In genomic region chr3:181695661-181696491, GRCh38 we compare ENCODE assay signal across 9 cellular contexts. TPM values are rescaled to one million over a fixed set of nuclear protein-coding genes. Genes with fewer than 3 reads are reported as not detected.
DNase-seq lines count a peak whose midpoint lies in the region; ATAC-seq and TF ChIP-seq lines count a peak whose summit lies in the region.
"Had no signal": no experiment of that assay in that cellular context is flagged by ENCODE, and none has a peak within 500 bp of the region (broad histone marks: within the 10 kb centered on the region; RNA-seq: fewer than 3 reads in every experiment).

No MANE protein-coding gene starts in this region.

- no peak for TF ChIP-seq POLR2A in Peyer's patch (IDR thresholded peaks at IDR 0.05)

- no peak overlapping the region for H3K27ac ChIP-seq in Peyer's patch
- peak overlapping the region; percentile 26 for H3K27ac ChIP-seq in foreskin keratinocyte
- no peak overlapping the region for H3K27ac ChIP-seq in neutrophil
- no peak overlapping the region for H3K27ac ChIP-seq in CD8-positive, alpha-beta memory T cell (ENCODE audit: low read depth, low read length)

- CTCF ChIA-PET in CD8-positive, alpha-beta memory T cell (lab: Charles Lee) = no interaction called here

- POLR2A ChIA-PET in CD8-positive, alpha-beta memory T cell (lab: Charles Lee) = no interaction called here

- H3K4me1 ChIP-seq in Peyer's patch (peaks cover 0 to 20% (median 5%) of the 10 kb centered on the region in 4 donors), foreskin keratinocyte (peaks cover 7% of the 10 kb centered on the region), neutrophil (ENCODE audit: control insufficient read depth in 1 of 2, insufficient read depth in 1 of 2, low read depth in 1 of 2, low read length in 1 of 2) (peaks cover 8 to 45% of the 10 kb centered on the region in 2 experiments)
- H3K4me1 ChIP-seq in CD8-positive, alpha-beta memory T cell (ENCODE audit: insufficient read depth, low read length) = peaks cover 7% of the 10 kb centered on the region

- peaks cover 0 to 24% of the 10 kb centered on the region in 2 donors for H3K27me3 ChIP-seq in Peyer's patch
- H3K27me3 ChIP-seq in foreskin keratinocyte = peaks cover 7% of the 10 kb centered on the region
- peaks cover 100% of the 10 kb centered on the region for H3K27me3 ChIP-seq in neutrophil
- H3K27me3 ChIP-seq in CD8-positive, alpha-beta memory T cell (ENCODE audit: insufficient read depth, low read length, poor library complexity, severe bottlenecking) = peaks cover 25% of the 10 kb centered on the region

- peak overlapping the region; percentile 24 for H3K4me3 ChIP-seq in AG09309 (ENCODE audit: control insufficient read depth, low read depth, low read length)
- peak overlapping the region; percentile 3 to 51 (median 40) for H3K4me3 ChIP-seq in Peyer's patch
- peak overlapping the region; percentile 38 to 80 for H3K4me3 ChIP-seq in neutrophil (ENCODE audit: low read depth in 1 of 2, low read length in 1 of 2)
- H3K4me3 ChIP-seq in CD8-positive, alpha-beta memory T cell (ENCODE audit: low read length) = no peak overlapping the region

- H3K27ac Mint-ChIP-seq in immature natural killer cell = no peak overlapping the region
- H3K27ac Mint-ChIP-seq in CD8-positive, alpha-beta memory T cell = no peak overlapping the region

- H3K4me3 Mint-ChIP-seq in immature natural killer cell = no peak overlapping the region
- peak overlapping the region in 1 of 7 donors; percentile 51 for H3K4me3 Mint-ChIP-seq in CD8-positive, alpha-beta memory T cell

- H3K4me1 Mint-ChIP-seq in immature natural killer cell = peaks cover 7 to 9% of the 10 kb centered on the region in 2 donors
- H3K4me1 Mint-ChIP-seq in CD8-positive, alpha-beta memory T cell = peaks cover 10 to 26% (median 14%) of the 10 kb centered on the region in 3 donors

- H3K27me3 Mint-ChIP-seq in immature natural killer cell (ENCODE audit: low read depth in 3 of 3) = peaks cover 19 to 29% (median 27%) of the 10 kb centered on the region in 3 donors
- H3K27me3 Mint-ChIP-seq in CD8-positive, alpha-beta memory T cell = peaks cover 52 to 65% of the 10 kb centered on the region in 2 donors

- H3K9me3 Mint-ChIP-seq in immature natural killer cell = peaks cover 8 to 53% (median 16%) of the 10 kb centered on the region in 6 donors
- peaks cover 0 to 25% (median 11%) of the 10 kb centered on the region in 5 donors for H3K9me3 Mint-ChIP-seq in CD8-positive, alpha-beta memory T cell

- TF ChIP-seq CTCF in AG09309 (IDR thresholded peaks at IDR 0.05; ENCODE audit: control insufficient read depth, insufficient read depth, low read depth, low read length, missing control alignments) = no peak
- no peak for TF ChIP-seq CTCF in Peyer's patch (IDR thresholded peaks at IDR 0.05)
- no peak for TF ChIP-seq CTCF in foreskin keratinocyte (conservative IDR thresholded peaks at IDR 0.05)
- no peak for TF ChIP-seq CTCF in neutrophil (IDR thresholded peaks at IDR 0.05)

- no peak for DNase-seq in AG09309 (ENCODE audit: low read depth)
- DNase-seq in Peyer's patch = no peak
- DNase-seq in foreskin keratinocyte = peak in 1 of 2 donors; percentile 25
- DNase-seq in immature natural killer cell = no peak
- DNase-seq in kidney tubule cell (ENCODE audit: low spot score) = no peak
- DNase-seq in CD8-positive, alpha-beta memory T cell = no peak
- no peak for DNase-seq in SHP77 (lab: John Stamatoyannopoulos, UW)
- DNase-seq: amniotic stem cell had no signal

- H3K36me3 Mint-ChIP-seq in immature natural killer cell = peaks cover 0 to 4% (median 3%) of the 10 kb centered on the region in 3 donors
- no peaks in the 10 kb centered on the region for H3K36me3 Mint-ChIP-seq in CD8-positive, alpha-beta memory T cell

- H3K36me3 ChIP-seq in Peyer's patch (no peaks in the 10 kb centered on the region), neutrophil (no peaks in the 10 kb centered on the region)
- H3K36me3 ChIP-seq in CD8-positive, alpha-beta memory T cell (ENCODE audit: insufficient read depth, low read length) = no peaks in the 10 kb centered on the region

- no peaks in the 10 kb centered on the region for H3K9me3 ChIP-seq in Peyer's patch
- H3K9me3 ChIP-seq in neutrophil = no peaks in the 10 kb centered on the region
- H3K9me3 ChIP-seq in CD8-positive, alpha-beta memory T cell (ENCODE audit: low read length) = no peaks in the 10 kb centered on the region

- peak; percentile 41 for ATAC-seq in foreskin keratinocyte

RNA-seq across cellular contexts. Expression of gene SOX2, which starts 15.8 kb away (rescaled TPM):
- total RNA-seq in Peyer's patch (under 1 TPM in 2 of 4 donors, not detected in 2; 0.57 to 0.67 TPM), foreskin keratinocyte (0.07 and 0.32 TPM in 2 replicates)
- polyA plus RNA-seq in foreskin keratinocyte (0.03 and 0.09 TPM in 2 replicates), immature natural killer cell (not detected)
- not detected for total RNA-seq in CD8-positive, alpha-beta memory T cell
- not detected for polyA plus RNA-seq in CD8-positive, alpha-beta memory T cell
